Comparison of ENCODE assay signal across 8 cellular contexts in the genomic region with DNA sequence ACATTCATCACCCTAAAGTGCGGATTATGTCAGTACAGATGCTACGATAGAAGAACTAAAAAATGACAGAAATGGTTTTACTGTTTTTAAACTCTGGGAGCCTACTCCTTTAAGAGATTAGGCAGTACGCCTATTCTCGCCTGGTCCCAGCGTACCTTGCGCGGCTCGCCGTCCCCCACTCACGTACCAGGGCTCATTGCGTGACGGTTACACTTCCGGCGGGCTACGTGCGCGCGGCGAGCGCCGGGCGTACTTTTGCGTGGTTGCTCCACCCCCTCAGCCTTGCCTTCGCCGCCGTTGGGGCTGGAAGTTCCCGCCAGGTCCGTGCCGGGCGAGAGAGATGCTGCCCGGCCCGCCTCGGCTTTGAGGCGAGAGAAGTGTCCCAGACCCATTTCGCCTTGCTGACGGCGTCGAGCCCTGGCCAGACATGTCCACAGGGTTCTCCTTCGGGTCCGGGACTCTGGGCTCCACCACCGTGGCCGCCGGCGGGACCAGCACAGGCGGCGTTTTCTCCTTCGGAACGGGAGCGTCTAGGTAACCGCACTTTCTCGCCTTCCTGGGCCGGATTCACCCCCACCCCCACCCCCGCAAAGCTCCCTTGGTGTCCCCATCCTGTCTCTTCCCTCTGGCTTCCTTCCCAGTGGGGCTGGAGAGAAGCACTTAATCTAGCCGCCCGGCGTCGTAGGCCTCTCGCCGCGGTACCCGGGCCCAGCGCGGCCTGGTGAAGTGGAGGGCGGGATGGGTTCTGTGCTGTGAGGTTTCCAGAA. TPM values are rescaled to one million over a fixed set of nuclear protein-coding genes. Genes with fewer than 3 reads are reported as not detected.
DNase-seq lines count a peak whose midpoint lies in the region; ATAC-seq, FAIRE-seq and TF ChIP-seq lines count a peak whose summit lies in the region.

A gene with protein sequence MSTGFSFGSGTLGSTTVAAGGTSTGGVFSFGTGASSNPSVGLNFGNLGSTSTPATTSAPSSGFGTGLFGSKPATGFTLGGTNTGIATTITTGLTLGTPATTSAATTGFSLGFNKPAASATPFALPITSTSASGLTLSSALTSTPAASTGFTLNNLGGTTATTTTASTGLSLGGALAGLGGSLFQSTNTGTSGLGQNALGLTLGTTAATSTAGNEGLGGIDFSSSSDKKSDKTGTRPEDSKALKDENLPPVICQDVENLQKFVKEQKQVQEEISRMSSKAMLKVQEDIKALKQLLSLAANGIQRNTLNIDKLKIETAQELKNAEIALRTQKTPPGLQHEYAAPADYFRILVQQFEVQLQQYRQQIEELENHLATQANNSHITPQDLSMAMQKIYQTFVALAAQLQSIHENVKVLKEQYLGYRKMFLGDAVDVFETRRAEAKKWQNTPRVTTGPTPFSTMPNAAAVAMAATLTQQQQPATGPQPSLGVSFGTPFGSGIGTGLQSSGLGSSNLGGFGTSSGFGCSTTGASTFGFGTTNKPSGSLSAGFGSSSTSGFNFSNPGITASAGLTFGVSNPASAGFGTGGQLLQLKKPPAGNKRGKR (plus strand): TSS at position 279 of the 767 bp plus-strand sequence. CDS start 149 bp downstream, at position 428.

- peak; percentile 96 for ATAC-seq in HG03457 (IDR thresholded peaks at IDR 0.05; ENCODE audit: unreplicated experiment)

- no peaks in the 10 kb centered on the region for H3K36me3 ChIP-seq in kidney epithelial cell (ENCODE audit: control insufficient read depth, insufficient read depth, low read length)

- TF ChIP-seq CTCF in kidney epithelial cell (IDR thresholded peaks at IDR 0.05; ENCODE audit: insufficient read depth, low read length, poor library complexity, severe bottlenecking): no peak

- peak; percentile 98 for DNase-seq in Ammon's horn (ENCODE audit: low spot score)
- peak; percentile 77 for DNase-seq in GM19239 (ENCODE audit: insufficient read length, low spot score)
- DNase-seq in NCI-H524 treated with DMSO at 0.1 percent for 48 hours (lab: John Stamatoyannopoulos, UW): peak; percentile 86
- DNase-seq in activated CD4-positive, alpha-beta T cell treated with anti-CD3 and anti-CD28 coated beads for 4 hours: peak; percentile 90 to 91
- peak; percentile 72 for DNase-seq in kidney epithelial cell (ENCODE audit: low read depth)
- DNase-seq in stimulated activated CD4-positive, alpha-beta T cell treated with anti-CD3 and anti-CD28 coated beads, Interleukin-15, amount 100 ng/mL, for 48 hours (ENCODE audit: low read depth in 2 of 2): peak; percentile 90 to 91

- FAIRE-seq in GM19239 (lab: Jason Lieb, UNC): peak; percentile 98

- no peaks in the 10 kb centered on the region for H3K27me3 ChIP-seq in kidney epithelial cell (ENCODE audit: control insufficient read depth, insufficient read depth, low read length)

- H3K4me3 ChIP-seq in kidney epithelial cell (ENCODE audit: low read depth, low read length): peak within 1 kb of the TSS; percentile 96

- peak within 1 kb of the TSS; percentile 93 for H3K27ac ChIP-seq in cingulate gyrus (ENCODE audit: low read depth, low read length)

RNA-seq across cellular contexts. Expression of the gene that starts here (rescaled TPM):
- total RNA-seq in kidney epithelial cell: 56.0 and 90.5 TPM in 2 replicates

Comparison
In these comparisons a context has a peak if more than half of its experiments do, and no peak if none do; other contexts are left out.
1. Peak in every context shown above with its lines: DNase-seq, ATAC-seq, H3K4me3 ChIP-seq and H3K27ac ChIP-seq.